Comparison of ENCODE assay signal across 17 cellular contexts in the genomic region with DNA sequence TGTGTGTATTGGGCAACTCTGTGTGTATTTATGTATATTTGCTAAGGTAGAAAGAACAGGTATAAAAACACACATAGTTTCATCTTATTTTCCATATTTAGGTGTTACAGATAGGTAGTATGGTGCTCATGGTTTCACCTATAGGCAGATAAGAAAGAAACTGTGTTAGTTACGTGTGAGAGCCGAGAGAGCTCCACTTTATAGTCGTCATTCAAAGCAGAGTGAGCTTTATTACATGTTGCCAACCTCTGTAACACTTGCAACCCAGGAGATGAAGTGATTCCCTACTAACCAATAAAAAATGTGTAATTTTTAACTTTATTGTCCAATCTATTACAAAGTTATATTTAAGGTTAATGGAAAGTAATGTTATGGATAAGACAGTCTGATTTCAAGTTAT.
DNase-seq lines count a peak whose midpoint lies in the region; ATAC-seq and TF ChIP-seq lines count a peak whose summit lies in the region.
"Had no signal": no experiment of that assay in that cellular context is flagged by ENCODE, and none has a peak within 500 bp of the region (broad histone marks: within the 10 kb centered on the region; RNA-seq: fewer than 3 reads in every experiment).

No MANE protein-coding gene starts in this region.

- H3K27me3 ChIP-seq in MM.1S (replicated peaks; ENCODE audit: insufficient read depth, low read length) (no peaks in the 10 kb centered on the region), osteoblast (ENCODE audit: insufficient read depth, low read length) (no peaks in the 10 kb centered on the region)

- no peaks in the 10 kb centered on the region for H3K36me3 ChIP-seq in MM.1S (replicated peaks; ENCODE audit: insufficient read depth, low read length)
- H3K36me3 ChIP-seq in osteoblast (ENCODE audit: insufficient read depth, low read length) = no peaks in the 10 kb centered on the region

- TF ChIP-seq CTCF in MM.1S (IDR thresholded peaks at IDR 0.05; ENCODE audit: low read length) (no peak), osteoblast (IDR thresholded peaks at IDR 0.05; ENCODE audit: extremely low read depth, low read depth, low read length) (no peak)

- H3K79me2 ChIP-seq in MM.1S (ENCODE audit: low read length) (no peaks in the 10 kb centered on the region), osteoblast (ENCODE audit: insufficient read depth, low read length) (no peaks in the 10 kb centered on the region)

- no peaks in the 10 kb centered on the region for H3K9me2 ChIP-seq in MM.1S (replicated peaks; ENCODE audit: insufficient read depth, low read length)

- H3K9ac ChIP-seq in MM.1S (ENCODE audit: low read length) = no peak overlapping the region

- no peak overlapping the region for H3K27ac ChIP-seq in MM.1S (ENCODE audit: low read length)
- no peak overlapping the region for H3K27ac ChIP-seq in osteoblast (ENCODE audit: low read depth, low read length)
- H3K27ac ChIP-seq: 22Rv1, A549, C4-2B had no signal

- peaks cover 6% of the 10 kb centered on the region for H3K4me1 ChIP-seq in MM.1S (ENCODE audit: low read length)
- no peaks in the 10 kb centered on the region for H3K4me1 ChIP-seq in osteoblast (ENCODE audit: insufficient read depth, low read length)
- H3K4me1 ChIP-seq: A549, Caco-2 had no signal

- DNase-seq in MM.1S (no peak), osteoblast (ENCODE audit: insufficient read length, low spot score, missing footprints) (no peak), activated T-cell treated with anti-CD3 and anti-CD28 coated beads for 4 hours (no peak), RPMI8226 (no peak)
- DNase-seq: AML-193; Caco-2; CD4-positive, alpha-beta T cell; GDM1; H9; IMR-90 had no signal

- peak; percentile 22 for ATAC-seq in GM18511 (IDR thresholded peaks at IDR 0.05; ENCODE audit: unreplicated experiment)
- ATAC-seq in HG02610 (IDR thresholded peaks at IDR 0.05; ENCODE audit: unreplicated experiment) = peak; percentile 20
- ATAC-seq in GM21526 (IDR thresholded peaks at IDR 0.05; ENCODE audit: low FRiP score, unreplicated experiment) = no peak
- ATAC-seq: A549, K562 had no signal

- H3K4me2 ChIP-seq in MM.1S (ENCODE audit: low read depth, low read length) (0 out of 2 replicates have a peak overlapping the region, but pooled peaks have one; percentile 9), osteoblast (ENCODE audit: insufficient read depth, low read length) (no peak overlapping the region)
- H3K4me2 ChIP-seq: A549 had no signal

- no peaks in the 10 kb centered on the region for H3F3A ChIP-seq in MM.1S (ENCODE audit: insufficient read depth, low read length)

- H2AFZ ChIP-seq in MM.1S (ENCODE audit: low read length) (no peak overlapping the region), osteoblast (ENCODE audit: low read length) (peak overlapping the region; percentile 14)

- H3K4me3 ChIP-seq in MM.1S (ENCODE audit: low read length) (no peak overlapping the region), osteoblast (ENCODE audit: insufficient read depth, low read length) (no peak overlapping the region)
- H3K4me3 ChIP-seq: A549, K562 had no signal

- no peaks in the 10 kb centered on the region for H4K20me1 ChIP-seq in MM.1S (ENCODE audit: insufficient read depth, low read length)
- no peaks in the 10 kb centered on the region for H4K20me1 ChIP-seq in osteoblast (ENCODE audit: insufficient read depth, low read length)

- no peaks in the 10 kb centered on the region for H3K9me3 ChIP-seq in MM.1S (replicated peaks; ENCODE audit: insufficient read depth, low read length)
- no peaks in the 10 kb centered on the region for H3K9me3 ChIP-seq in osteoblast (ENCODE audit: low read depth, low read length)
- H3K9me3 ChIP-seq: A549, Caco-2 had no signal
